Comparison of ENCODE assay signal across 8 cellular contexts in the genomic region with DNA sequence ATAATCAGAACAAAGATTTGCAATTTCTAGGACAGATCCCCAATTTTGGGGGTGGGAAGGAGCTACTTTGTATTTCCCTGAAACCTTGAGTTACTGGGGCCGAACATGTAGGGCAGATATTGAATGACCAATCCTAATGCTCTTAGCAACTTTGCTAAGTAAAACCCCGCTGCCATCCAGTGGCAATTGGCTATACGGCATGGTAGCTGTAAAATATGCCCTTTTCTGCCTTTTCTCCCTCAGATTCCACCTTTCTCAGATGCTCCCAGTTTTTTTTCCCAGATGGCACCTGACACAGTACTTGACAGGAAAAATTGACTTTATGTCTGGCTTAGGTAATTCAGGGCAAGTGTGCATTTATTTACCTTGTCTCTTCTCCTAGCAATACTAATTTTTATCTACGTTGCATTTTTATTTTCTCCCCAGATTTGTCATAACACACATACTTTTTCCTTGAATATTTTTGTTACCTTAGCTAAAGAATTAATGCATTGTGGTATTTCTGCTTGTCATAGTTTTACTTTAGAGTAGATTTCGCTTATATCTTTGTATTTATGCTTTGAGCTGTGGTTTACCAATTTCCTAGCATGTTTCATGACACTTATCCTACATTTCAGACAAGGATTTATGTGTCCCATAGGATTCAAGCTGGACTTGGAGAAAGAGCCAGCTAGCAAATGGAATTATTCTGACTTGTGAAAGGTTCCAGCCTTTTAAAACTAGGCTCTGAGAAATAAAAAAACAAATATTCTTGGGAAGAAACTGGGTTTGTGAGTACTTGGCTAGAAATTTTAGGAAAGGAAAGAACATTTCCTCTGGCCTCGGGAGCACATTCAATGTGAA. TPM values are rescaled to one million over a fixed set of nuclear protein-coding genes. Genes with fewer than 3 reads are reported as not detected.
A peak's percentile ranks its signal among the peaks of the same experiment; 100 is the strongest.
DNase-seq lines count a peak whose midpoint lies in the region; ATAC-seq, FAIRE-seq and TF ChIP-seq lines count a peak whose summit lies in the region.

No MANE protein-coding gene starts in this region.

- no peak for FAIRE-seq in kidney (lab: Jason Lieb, UNC)

- no peaks in the 10 kb centered on the region for H3K36me3 ChIP-seq in Karpas-422 (ENCODE audit: insufficient read depth, low read length)
- no peaks in the 10 kb centered on the region for H3K36me3 ChIP-seq in SU-DHL-6 (ENCODE audit: low read length)
- H3K36me3 ChIP-seq in kidney (ENCODE audit: control insufficient read depth in 1 of 2, insufficient read depth in 2 of 2, low read length in 2 of 2): no peaks in the 10 kb centered on the region

- peaks cover 9% of the 10 kb centered on the region; the same call in 1 of the 2 replicates for H4K20me1 ChIP-seq in Karpas-422 (ENCODE audit: insufficient read depth, low read depth, low read length)
- no peaks in the 10 kb centered on the region for H4K20me1 ChIP-seq in SU-DHL-6 (ENCODE audit: low read depth, low read length)

- H3F3A ChIP-seq in SU-DHL-6 (ENCODE audit: insufficient read depth): no peaks in the 10 kb centered on the region

- H3K4me2 ChIP-seq in Karpas-422 (ENCODE audit: low read depth, low read length, poor library complexity, severe bottlenecking) (no peak overlapping the region), SU-DHL-6 (ENCODE audit: low read depth, low read length, poor library complexity, severe bottlenecking) (no peak overlapping the region)

- peaks cover 90% of the 10 kb centered on the region for H3K79me2 ChIP-seq in Karpas-422 (ENCODE audit: low read length)
- peaks cover 71% of the 10 kb centered on the region for H3K79me2 ChIP-seq in SU-DHL-6 (ENCODE audit: insufficient read depth, low read length)

- no peak for ATAC-seq in GM19397 (IDR thresholded peaks at IDR 0.05; ENCODE audit: unreplicated experiment)

- H3K4me1 ChIP-seq in Karpas-422 (ENCODE audit: low read length) (no peaks in the 10 kb centered on the region), kidney (ENCODE audit: control insufficient read depth in 1 of 2, insufficient read depth in 1 of 2, low read depth in 1 of 2, low read length in 2 of 2) (peaks cover 18 to 41% of the 10 kb centered on the region in 2 donors)

- H3K9me3 ChIP-seq in Karpas-422 (ENCODE audit: low read length) (no peaks in the 10 kb centered on the region), SU-DHL-6 (ENCODE audit: insufficient read depth, low read length) (no peaks in the 10 kb centered on the region), kidney (ENCODE audit: control insufficient read depth in 1 of 2, low read length in 2 of 2) (no peaks in the 10 kb centered on the region)

- DNase-seq in COLO829 (ENCODE audit: low spot score) (peak; percentile 61), GM19240 (ENCODE audit: insufficient read length, low spot score) (peak; percentile 38), Karpas-422 (peak; percentile 72), cerebellar cortex (ENCODE audit: low spot score) (peak; percentile 85), kidney (no peak)
- peak; percentile 47 for DNase-seq in stimulated activated CD4-positive, alpha-beta T cell treated with anti-CD3 and anti-CD28 coated beads, Interleukin-1b, Interleukin-23, amount 100 ng/mL, for 48 hours

- TF ChIP-seq CTCF in SU-DHL-6 (IDR thresholded peaks at IDR 0.05; ENCODE audit: insufficient read depth, low read length, poor library complexity, severe bottlenecking): peak; percentile 10
- TF ChIP-seq CTCF in kidney (IDR thresholded peaks at IDR 0.05; ENCODE audit: borderline replicate concordance, extremely low read depth, insufficient read depth): peak; percentile 79

- H3K9me2 ChIP-seq in Karpas-422 (replicated peaks; ENCODE audit: insufficient read depth, low read length) (no peaks in the 10 kb centered on the region), SU-DHL-6 (replicated peaks; ENCODE audit: insufficient read depth, low read length) (no peaks in the 10 kb centered on the region)

- H2AFZ ChIP-seq in Karpas-422 (ENCODE audit: low read length) (no peak overlapping the region), SU-DHL-6 (ENCODE audit: low read depth, low read length, severe bottlenecking) (no peak overlapping the region)

- H3K27ac ChIP-seq in Karpas-422 (ENCODE audit: low read length) (no peak overlapping the region), SU-DHL-6 (ENCODE audit: low read depth, low read length) (no peak overlapping the region), kidney (ENCODE audit: low read depth in 2 of 2, low read length in 2 of 2) (no peak overlapping the region)

- H3K9ac ChIP-seq in Karpas-422 (ENCODE audit: low read length): no peak overlapping the region
- no peak overlapping the region for H3K9ac ChIP-seq in SU-DHL-6 (ENCODE audit: low read length)
- no peak overlapping the region for H3K9ac ChIP-seq in kidney (ENCODE audit: low read length in 2 of 2)

- no peak overlapping the region for H3K4me3 ChIP-seq in Karpas-422 (ENCODE audit: low read length)
- no peak overlapping the region for H3K4me3 ChIP-seq in SU-DHL-6 (ENCODE audit: insufficient read depth, low read length, poor library complexity, severe bottlenecking)
- H3K4me3 ChIP-seq in kidney (ENCODE audit: low read length in 2 of 2): no peak overlapping the region

- H3K27me3 ChIP-seq in Karpas-422 (ENCODE audit: low read length) (no peaks in the 10 kb centered on the region), SU-DHL-6 (ENCODE audit: low read length) (no peaks in the 10 kb centered on the region)

- intact Hi-C loops in kidney (cut with DNase I): no loop called here

RNA-seq across cellular contexts. Expression of a gene that starts 37.3 kb away (rescaled TPM):
- total RNA-seq in Karpas-422 (2014; rRNA removed; shearing (Covaris generic); ENCODE audit: low replicate concordance): 13.2 and 24.0 TPM in 2 replicates
- total RNA-seq in kidney: 138 TPM
- 26.6 TPM for polyA plus RNA-seq in kidney (ENCODE audit: insufficient read depth, low read depth, low replicate concordance)
